ENCODE assay signal across 25 cellular contexts in genomic region chr2:162324953-162325352, GRCh38.
"Had no signal": no experiment of that assay in that cellular context is flagged by ENCODE, and none has a peak within 500 bp of the region (broad histone marks: within the 10 kb centered on the region; RNA-seq: fewer than 3 reads in every experiment).

No MANE protein-coding gene starts in this region.

- H3K36me3 Mint-ChIP-seq: immature natural killer cell, mesothelial cell of epicardium had no signal

- H3K9me3 Mint-ChIP-seq: effector memory CD8-positive, alpha-beta T cell; immature natural killer cell; mesothelial cell of epicardium; naive thymus-derived CD4-positive, alpha-beta T cell had no signal

- H3K27ac Mint-ChIP-seq: effector memory CD8-positive, alpha-beta T cell; endodermal cell; immature natural killer cell; mesothelial cell of epicardium; naive thymus-derived CD4-positive, alpha-beta T cell had no signal

- H2AFZ ChIP-seq: hepatocyte had no signal

- H3K9me3 ChIP-seq: esophagus muscularis mucosa, gastroesophageal sphincter, left lung, lower lobe of right lung had no signal

- H3K4me2 ChIP-seq: hepatocyte had no signal

- DNase-seq: dermis blood vessel endothelial cell; dorsolateral prefrontal cortex; effector CD4-positive, alpha-beta T cell; effector memory CD8-positive, alpha-beta T cell; endodermal cell; foreskin keratinocyte; heart left ventricle; hypothalamus; immature natural killer cell; islet precursor cell; kidney; kidney glomerular epithelial cell; left lung; left ventricle myocardium superior; lower lobe of right lung; mesenchymal stem cell; naive thymus-derived CD4-positive, alpha-beta T cell had no signal

- H3K4me1 ChIP-seq: foreskin keratinocyte had no signal

- H3K4me3 ChIP-seq: coronary artery, dorsolateral prefrontal cortex, esophagus muscularis mucosa, gastroesophageal sphincter, heart left ventricle, hepatocyte, left lung, lower lobe of right lung had no signal

- ATAC-seq: effector memory CD8-positive, alpha-beta T cell; foreskin keratinocyte; gastroesophageal sphincter; heart left ventricle; left lung; left ventricle myocardium superior; lower lobe of right lung; naive thymus-derived CD4-positive, alpha-beta T cell had no signal

- H3K36me3 ChIP-seq: esophagus muscularis mucosa, gastroesophageal sphincter, heart left ventricle, left lung, lower lobe of right lung had no signal

- H3K27ac ChIP-seq: coronary artery, dorsolateral prefrontal cortex, esophagus muscularis mucosa, foreskin keratinocyte, gastroesophageal sphincter, heart left ventricle, hepatocyte, left lung, lower lobe of right lung had no signal

- H3K79me2 ChIP-seq: hepatocyte had no signal

- H3K4me1 Mint-ChIP-seq: endodermal cell had no signal

- H3K27me3 ChIP-seq: dorsolateral prefrontal cortex, esophagus muscularis mucosa, foreskin keratinocyte, gastroesophageal sphincter, heart left ventricle, hepatocyte, left lung had no signal

- H3K4me3 Mint-ChIP-seq: effector memory CD8-positive, alpha-beta T cell; endodermal cell; immature natural killer cell; mesothelial cell of epicardium; naive thymus-derived CD4-positive, alpha-beta T cell had no signal

- H3K27me3 Mint-ChIP-seq: effector memory CD8-positive, alpha-beta T cell; naive thymus-derived CD4-positive, alpha-beta T cell had no signal

- FAIRE-seq: colon, endometrium, frontal cortex, kidney had no signal
